Comparison of ENCODE assay signal across 25 cellular contexts in the genomic region with DNA sequence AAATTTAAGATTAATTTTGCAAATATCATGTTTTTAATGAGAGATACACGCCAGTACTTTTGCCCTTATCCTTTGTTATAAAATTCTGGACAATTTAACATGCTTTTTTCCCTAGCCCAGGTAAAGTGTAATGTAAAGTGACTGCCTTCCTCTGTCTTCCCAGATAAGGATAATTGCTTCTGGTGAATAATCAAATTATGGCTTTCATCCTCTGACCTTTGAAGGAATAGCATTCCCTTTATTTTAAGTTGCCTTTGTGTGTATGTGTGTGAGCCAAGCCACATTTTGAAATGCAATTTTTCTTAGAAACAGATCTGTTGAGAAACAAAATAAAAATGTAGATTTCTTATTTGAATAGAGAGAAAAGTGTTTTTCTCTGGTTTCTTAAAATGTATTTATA.
"Had no signal": no experiment of that assay in that cellular context is flagged by ENCODE, and none has a peak within 500 bp of the region (broad histone marks: within the 10 kb centered on the region; RNA-seq: fewer than 3 reads in every experiment).

No MANE protein-coding gene starts in this region.

- H3K27me3 ChIP-seq: esophagus squamous epithelium, heart right ventricle, ovary, right lobe of liver, testis, transverse colon had no signal

- ATAC-seq: heart right ventricle; naive thymus-derived CD4-positive, alpha-beta T cell; right lobe of liver; stimulated activated naive CD8-positive, alpha-beta T cell treated with anti-CD3 and anti-CD28 coated beads, Interleukin-15, Interleukin-2, amounts not matched to agents 100 U/mL and 50 U/mL, for 24 hours had no signal

- DNase-seq: activated CD4-positive, alpha-beta T cell treated with anti-CD3 and anti-CD28 coated beads for 4 hours; activated CD4-positive, alpha-beta T cell treated with anti-CD3 and anti-CD28 coated beads, Interleukin-2, amount 50 U/mL, for 4 hours; activated gamma-delta T cell; activated naive CD4-positive, alpha-beta T cell treated with anti-CD3 and anti-CD28 coated beads, Interleukin-2, amount 10 ng/mL, durations not matched to agents 7 days and 5 days; activated T-cell treated with anti-CD3 and anti-CD28 coated beads for 4 hours; amygdala; dermis blood vessel endothelial cell; effector CD4-positive, alpha-beta T cell; esophagus squamous epithelium; foreskin melanocyte; heart right ventricle; midbrain; naive thymus-derived CD4-positive, alpha-beta T cell; ovary; right lobe of liver; stimulated activated CD4-positive, alpha-beta T cell treated with anti-CD3 and anti-CD28 coated beads, Interleukin-2, amount 100 ng/mL, for 48 hours; stimulated activated naive CD8-positive, alpha-beta T cell treated with anti-CD3 and anti-CD28 coated beads, Interleukin-15, Interleukin-2, amounts not matched to agents 100 U/mL and 50 U/mL, for 24 hours; testis; transverse colon had no signal

- FAIRE-seq: bronchial epithelial cell, colon, endometrium, TTC549 had no signal

- H3K27ac ChIP-seq: epithelial cell of prostate, esophagus squamous epithelium, heart right ventricle, ovary, right lobe of liver, testis, transverse colon, VCaP had no signal

- H3K36me3 ChIP-seq: esophagus squamous epithelium, heart right ventricle, ovary, right lobe of liver, transverse colon had no signal

- H3K4me1 ChIP-seq: esophagus squamous epithelium, right lobe of liver, testis had no signal

- H3K4me3 ChIP-seq: esophagus squamous epithelium, ovary, right lobe of liver, testis, transverse colon had no signal

- H3K9me3 ChIP-seq: esophagus squamous epithelium, heart right ventricle, ovary, right lobe of liver, testis, transverse colon had no signal
